Comparison of ENCODE assay signal across 1 cellular context in genomic region chr2:218322756-218323525, GRCh38.
TF ChIP-seq lines count a peak whose summit lies in the region.

No MANE protein-coding gene starts in this region.

TF ChIP-seq in HepG2, 621 proteins besides CTCF, POLR2A, EP300 and RAD21 (continued from another document and continues in another):
- no peak for TF ChIP-seq HIC2 (CRISPR knock-in tag; IDR thresholded peaks at IDR 0.05; ENCODE audit: low read depth)
- TF ChIP-seq HMG20B (CRISPR knock-in tag; conservative IDR thresholded peaks at IDR 0.05) = no peak
- no peak for TF ChIP-seq ZMYM2 (CRISPR knock-in tag; IDR thresholded peaks at IDR 0.05)
- peak; percentile 75 for TF ChIP-seq MXD1 (CRISPR knock-in tag; IDR thresholded peaks at IDR 0.05)
- TF ChIP-seq RELA (CRISPR knock-in tag; IDR thresholded peaks at IDR 0.05) = no peak; the same call in 1 of the 2 replicates
- no peak for TF ChIP-seq ZNF543 (CRISPR knock-in tag; IDR thresholded peaks at IDR 0.05)
- no peak for TF ChIP-seq EEA1 (CRISPR knock-in tag; IDR thresholded peaks at IDR 0.05; ENCODE audit: borderline replicate concordance)
- peak; percentile 4; the same call in 1 of the 2 replicates for TF ChIP-seq ZNF629 (CRISPR knock-in tag; conservative IDR thresholded peaks at IDR 0.05)
- peak; percentile 79 for TF ChIP-seq RXRB (CRISPR knock-in tag; IDR thresholded peaks at IDR 0.05; ENCODE audit: borderline replicate concordance)
- no peak for TF ChIP-seq RARG (CRISPR knock-in tag; IDR thresholded peaks at IDR 0.05; ENCODE audit: low read depth)
- peak; percentile 50; the same call in 1 of the 2 replicates for TF ChIP-seq ZNF563 (CRISPR knock-in tag; IDR thresholded peaks at IDR 0.05)
- TF ChIP-seq CC2D1A (CRISPR knock-in tag; IDR thresholded peaks at IDR 0.05) = peak; percentile 61; the same call in 1 of the 2 replicates
- no peak for TF ChIP-seq PREB (CRISPR knock-in tag; IDR thresholded peaks at IDR 0.05)
- TF ChIP-seq ATF4 (CRISPR knock-in tag; IDR thresholded peaks at IDR 0.05) = 0 out of 4 replicates have a peak, but pooled peaks of 1 of the 2 experiments have one; percentile 27
- TF ChIP-seq ZNF569 (CRISPR knock-in tag; IDR thresholded peaks at IDR 0.05; ENCODE audit: borderline replicate concordance) = no peak
- peak; percentile 35; the same call in 1 of the 2 replicates for TF ChIP-seq ZBTB7B (CRISPR knock-in tag; IDR thresholded peaks at IDR 0.05)
- peak; percentile 20; the same call in 1 of the 2 replicates for TF ChIP-seq ZNF772 (CRISPR knock-in tag; IDR thresholded peaks at IDR 0.05)
- TF ChIP-seq ZNF264 (CRISPR knock-in tag; IDR thresholded peaks at IDR 0.05) = peak; percentile 46; the same call in 1 of the 2 replicates
- TF ChIP-seq JDP2 (CRISPR knock-in tag; IDR thresholded peaks at IDR 0.05; ENCODE audit: borderline replicate concordance) = no peak
- no peak; the same call in 1 of the 2 replicates for TF ChIP-seq CENPBD1 (CRISPR knock-in tag; IDR thresholded peaks at IDR 0.05; ENCODE audit: borderline replicate concordance, low read depth)
- peak; percentile 65; the same call in 1 of the 2 replicates for TF ChIP-seq CREM (IDR thresholded peaks at IDR 0.05)
- no peak for TF ChIP-seq CREM (CRISPR knock-in tag; IDR thresholded peaks at IDR 0.05)
- TF ChIP-seq ZNF546 (CRISPR knock-in tag; conservative IDR thresholded peaks at IDR 0.05) = no peak
- TF ChIP-seq SRSF4 (IDR thresholded peaks at IDR 0.05; ENCODE audit: low read depth, low read length, poor library complexity, severe bottlenecking) = no peak
- TF ChIP-seq SMARCC2 (IDR thresholded peaks at IDR 0.05) = no peak
- no peak for TF ChIP-seq ZNF781 (CRISPR knock-in tag; IDR thresholded peaks at IDR 0.05; ENCODE audit: borderline replicate concordance, not compliant biosample characterization)
- TF ChIP-seq POGK (CRISPR knock-in tag; conservative IDR thresholded peaks at IDR 0.05) = peak; percentile 79
- TF ChIP-seq SAFB2 (CRISPR knock-in tag; IDR thresholded peaks at IDR 0.05; ENCODE audit: borderline replicate concordance, low read depth) = no peak; the same call in 1 of the 2 replicates
- TF ChIP-seq ZNF746 (CRISPR knock-in tag; IDR thresholded peaks at IDR 0.05) = 0 out of 2 replicates have a peak, but pooled peaks have one; percentile 58
- TF ChIP-seq GPBP1L1 (CRISPR knock-in tag; IDR thresholded peaks at IDR 0.05) = no peak
- no peak for TF ChIP-seq ARNT (IDR thresholded peaks at IDR 0.05)
- TF ChIP-seq ZNF101 (CRISPR knock-in tag; IDR thresholded peaks at IDR 0.05; ENCODE audit: borderline replicate concordance, low read depth) = no peak
- no peak for TF ChIP-seq WIZ (CRISPR knock-in tag; IDR thresholded peaks at IDR 0.05)
- TF ChIP-seq FOXC1 (CRISPR knock-in tag; IDR thresholded peaks at IDR 0.05; ENCODE audit: borderline replicate concordance) = no peak
- no peak for TF ChIP-seq ZNF17 (CRISPR knock-in tag; IDR thresholded peaks at IDR 0.05)
- TF ChIP-seq ZFP36L2 (CRISPR knock-in tag; IDR thresholded peaks at IDR 0.05) = no peak
- TF ChIP-seq MTF1 (CRISPR knock-in tag; IDR thresholded peaks at IDR 0.05) = no peak
- TF ChIP-seq HNRNPLL (IDR thresholded peaks at IDR 0.05; ENCODE audit: low read depth, low read length, poor library complexity, severe bottlenecking) = peak; percentile 63
- TF ChIP-seq ZMAT5 (CRISPR knock-in tag; IDR thresholded peaks at IDR 0.05; ENCODE audit: borderline replicate concordance, low read depth) = no peak
- 0 out of 2 replicates have a peak, but pooled peaks have one; percentile 48 for TF ChIP-seq ZMAT3 (CRISPR knock-in tag; conservative IDR thresholded peaks at IDR 0.05)
- TF ChIP-seq FOXM1 (CRISPR knock-in tag; IDR thresholded peaks at IDR 0.05) = no peak
- TF ChIP-seq ZNF12 (CRISPR knock-in tag; IDR thresholded peaks at IDR 0.05) = no peak
- TF ChIP-seq BCL6 (CRISPR knock-in tag; IDR thresholded peaks at IDR 0.05) = peak; percentile 71
- no peak for TF ChIP-seq RERE (CRISPR knock-in tag; IDR thresholded peaks at IDR 0.05; ENCODE audit: low read depth)
- TF ChIP-seq ZNF180 (CRISPR knock-in tag; IDR thresholded peaks at IDR 0.05; ENCODE audit: borderline replicate concordance, low read depth) = no peak
- no peak for TF ChIP-seq AFF4 (CRISPR knock-in tag; IDR thresholded peaks at IDR 0.05)
- no peak for TF ChIP-seq JARID2 (CRISPR knock-in tag; IDR thresholded peaks at IDR 0.05; ENCODE audit: insufficient replicate concordance)
- peak; percentile 63; the same call in 1 of the 2 replicates for TF ChIP-seq TBP (CRISPR knock-in tag; IDR thresholded peaks at IDR 0.05)
- TF ChIP-seq NCOA5 (CRISPR knock-in tag; IDR thresholded peaks at IDR 0.05) = no peak
- TF ChIP-seq NR2F1 (CRISPR knock-in tag; IDR thresholded peaks at IDR 0.05) = peak in 1 of 2 experiments; percentile 61; a peak in 2 of 4 replicates
- no peak for TF ChIP-seq ZNF33A (CRISPR knock-in tag; IDR thresholded peaks at IDR 0.05; ENCODE audit: borderline replicate concordance)
- TF ChIP-seq SALL1 (CRISPR knock-in tag; IDR thresholded peaks at IDR 0.05) = peak; percentile 81
- peak; percentile 100 for TF ChIP-seq LCORL (IDR thresholded peaks at IDR 0.05)
- TF ChIP-seq LCORL (CRISPR knock-in tag; IDR thresholded peaks at IDR 0.05) = no peak
- no peak for TF ChIP-seq RBAK (CRISPR knock-in tag; IDR thresholded peaks at IDR 0.05)
